8 cellular contexts compared by ENCODE assay signal in the genomic region with DNA sequence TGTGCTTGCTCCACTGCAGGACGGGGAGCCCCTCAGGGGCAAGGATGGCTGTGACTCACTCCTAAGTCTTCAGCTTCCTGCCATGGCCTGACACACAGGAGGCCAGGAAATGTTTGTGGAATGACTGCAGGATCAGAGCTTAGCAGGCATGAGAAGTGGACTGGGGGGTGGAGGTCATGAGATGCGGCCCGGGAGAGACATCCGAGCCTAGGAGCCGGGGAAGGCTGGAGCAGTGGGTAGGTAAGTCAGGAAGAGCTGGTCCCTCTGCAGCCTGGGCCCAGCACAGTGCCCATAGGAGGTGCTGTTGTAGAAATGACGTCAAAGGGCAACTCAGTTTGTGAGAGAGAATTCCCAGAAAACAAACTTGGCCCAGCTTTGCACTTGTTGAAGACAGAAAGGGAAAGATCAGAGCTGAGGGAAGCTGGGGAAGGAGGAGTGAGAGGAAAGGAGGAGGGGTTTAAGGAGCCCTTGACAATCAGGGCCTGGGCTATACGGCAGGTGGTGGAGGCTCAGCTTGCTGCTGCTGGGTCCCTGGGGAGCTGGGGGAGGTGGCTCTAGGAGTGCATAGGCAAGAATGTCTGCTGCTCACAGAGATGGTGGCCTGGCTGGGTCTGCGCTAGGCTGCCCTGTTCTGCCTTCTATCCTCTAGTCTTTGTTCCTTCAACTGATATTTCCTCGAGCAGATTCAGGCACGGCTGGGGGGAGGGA. TPM values are rescaled to one million over a fixed set of nuclear protein-coding genes. Genes with fewer than 3 reads are reported as not detected.
DNase-seq lines count a peak whose midpoint lies in the region; ATAC-seq, FAIRE-seq and TF ChIP-seq lines count a peak whose summit lies in the region.

No MANE protein-coding gene starts in this region.

- peak overlapping the region; percentile 44 for H3K4me2 ChIP-seq in endothelial cell of umbilical vein (ENCODE audit: insufficient read depth, low read length)

- dilution Hi-C loops in endothelial cell of umbilical vein (cut with MboI; ENCODE audit: extremely low pct_ligation_motif_present, low sequenced_read_pairs) = no loop called here

- DNase-seq in AG04449 (ENCODE audit: low read depth, low spot score) = peak; percentile 91
- DNase-seq in NT2/D1 (ENCODE audit: low read depth, low spot score) = peak; percentile 50
- DNase-seq in endothelial cell of umbilical vein (ENCODE audit: low read depth, low spot score) = peak; percentile 97
- DNase-seq in psoas muscle = peak; percentile 61 to 67
- no peak for DNase-seq in ecto neural progenitor cell (ENCODE audit: low spot score)
- DNase-seq in NOMO-1 (lab: John Stamatoyannopoulos, UW; ENCODE audit: unreplicated experiment in 2 of 2) = no peak

- H3K36me3 ChIP-seq in NT2/D1 (ENCODE audit: insufficient read depth, insufficient read length, low read length) = peaks cover 4% of the 10 kb centered on the region
- H3K36me3 ChIP-seq in endothelial cell of umbilical vein (ENCODE audit: control insufficient read depth in 2 of 2, extremely low read depth in 1 of 2, insufficient read depth in 2 of 2, low read length in 2 of 2) = peaks cover 0 to 2% of the 10 kb centered on the region in 2 experiments
- H3K36me3 ChIP-seq in psoas muscle (ENCODE audit: insufficient read depth in 1 of 2, low read depth in 1 of 2) = no peaks in the 10 kb centered on the region

- peak; percentile 40 for ATAC-seq in HG02981 (IDR thresholded peaks at IDR 0.05; ENCODE audit: unreplicated experiment)
- ATAC-seq in psoas muscle = peak in 2 of 4 donors; percentile 60 to 61

- H4K20me1 ChIP-seq in endothelial cell of umbilical vein (replicated peaks; ENCODE audit: control insufficient read depth, extremely low read depth, insufficient read depth, low read length) = no peaks in the 10 kb centered on the region

- TF ChIP-seq CTCF in AG04449 (IDR thresholded peaks at IDR 0.05; ENCODE audit: insufficient read depth, low read length, missing control alignments) = peak; percentile 32
- 0 out of 2 replicates have a peak, but pooled peaks have one; percentile 16 for TF ChIP-seq CTCF in GM12875 (IDR thresholded peaks at IDR 0.05; ENCODE audit: borderline replicate concordance, insufficient read depth, low read depth, low read length)
- peak; percentile 26 to 47 for TF ChIP-seq CTCF in endothelial cell of umbilical vein (IDR thresholded peaks at IDR 0.05; ENCODE audit: extremely low read depth in 1 of 2, insufficient read depth in 1 of 2, low read depth in 1 of 2, low read length in 2 of 2)
- TF ChIP-seq CTCF in psoas muscle (IDR thresholded peaks at IDR 0.05) = no peak

- peak overlapping the region; percentile 10; the same call in 1 of the 2 replicates for H3K4me3 ChIP-seq in AG04449 (ENCODE audit: low read depth, low read length)
- H3K4me3 ChIP-seq in GM12875 (ENCODE audit: low read depth, low read length) = no peak overlapping the region
- H3K4me3 ChIP-seq in NT2/D1 (ENCODE audit: insufficient read length, low read depth) = no peak overlapping the region
- no peak overlapping the region for H3K4me3 ChIP-seq in endothelial cell of umbilical vein (replicated peaks in 1 of 3; ENCODE audit: insufficient read depth in 1 of 3, low read depth in 1 of 3, low read length in 3 of 3)
- no peak overlapping the region for H3K4me3 ChIP-seq in psoas muscle

- H3K9me3 ChIP-seq in NT2/D1 (ENCODE audit: insufficient read depth, low read length) (no peaks in the 10 kb centered on the region), endothelial cell of umbilical vein (replicated peaks; ENCODE audit: control insufficient read depth, insufficient read depth, low read length) (no peaks in the 10 kb centered on the region), psoas muscle (no peaks in the 10 kb centered on the region)

- no peaks in the 10 kb centered on the region for H3K27me3 ChIP-seq in NT2/D1 (ENCODE audit: insufficient read depth, insufficient read length)
- H3K27me3 ChIP-seq in endothelial cell of umbilical vein (ENCODE audit: control insufficient read depth in 2 of 2, insufficient read depth in 2 of 2, low read length in 2 of 2) = no peaks in the 10 kb centered on the region
- H3K27me3 ChIP-seq in psoas muscle (ENCODE audit: insufficient read depth in 3 of 3, low read length in 2 of 3) = peaks cover 0 to 5% (median 2%) of the 10 kb centered on the region in 3 donors

- POLR2A ChIA-PET in AG04449 (lab: Yijun Ruan, JAX) (interaction anchor here (1.0 to 2.1 kb wide), 8 partner anchors 10 to 129 kb away, joined by 3 to 11 read pairs (median 4); a partner anchor contains a TSS), endothelial cell of umbilical vein (lab: Charles Lee) (interaction anchor here (0.6 to 1.4 kb wide), 3 partner anchors 10 to 28 kb away, joined by 3 to 11 read pairs (median 4); no protein-coding TSS in a partner anchor)

- intact Hi-C loops in endothelial cell of umbilical vein (cut with micrococcal nuclease) (loop anchor here (1.0 to 2.0 kb wide), 4 partner anchors 8 to 212 kb away; a partner anchor contains a TSS), psoas muscle (cut with DNase I) (no loop called here)

- TF ChIP-seq POLR2A in endothelial cell of umbilical vein (IDR thresholded peaks at IDR 0.05; ENCODE audit: low read depth, low read length) = peak; percentile 42

- H3K27ac ChIP-seq in endothelial cell of umbilical vein (ENCODE audit: insufficient read depth, low read depth, low read length) = peak overlapping the region; percentile 88
- peak overlapping the region; percentile 50 for H3K27ac ChIP-seq in psoas muscle

- H3K9me1 ChIP-seq in endothelial cell of umbilical vein (replicated peaks; ENCODE audit: control insufficient read depth, extremely low read depth, insufficient read depth, low read length) = no peaks in the 10 kb centered on the region

- 20 to 22% (median 20%) methylated on average over 10 of the region's 10 CpGs for WGBS in psoas muscle, 3 donors

- no peaks in the 10 kb centered on the region for H3K79me2 ChIP-seq in endothelial cell of umbilical vein (ENCODE audit: control insufficient read depth, insufficient read depth, low read length)

- peak overlapping the region; percentile 22 for H2AFZ ChIP-seq in endothelial cell of umbilical vein (ENCODE audit: low read depth, low read length)

- CTCF ChIA-PET in AG04449 (lab: Yijun Ruan, JAX) = interaction anchor here (0.8 to 11.0 kb wide), 14 partner anchors 8 to 168 kb away, joined by 3 to 173 read pairs (median 10); a partner anchor contains a TSS
- CTCF ChIA-PET in endothelial cell of umbilical vein (lab: Charles Lee) = interaction anchor here (0.8 to 4.1 kb wide), 21 partner anchors 9 to 325 kb away, joined by 3 to 31 read pairs (median 4); a partner anchor contains a TSS

- TSS peak; percentile 19 for BruUV-seq in endothelial cell of umbilical vein (replicated peaks; lab: Mats Ljungman, UMichigan)

- H3K4me1 ChIP-seq in NT2/D1 (ENCODE audit: insufficient read depth, insufficient read length) = peaks cover 4% of the 10 kb centered on the region
- H3K4me1 ChIP-seq in endothelial cell of umbilical vein (ENCODE audit: control insufficient read depth, extremely low read depth, insufficient read depth, low read length) = peaks cover 29% of the 10 kb centered on the region
- H3K4me1 ChIP-seq in psoas muscle = no peaks in the 10 kb centered on the region

- H3K9ac ChIP-seq in NT2/D1 (ENCODE audit: insufficient read length, low read depth) (no peak overlapping the region), endothelial cell of umbilical vein (replicated peaks; ENCODE audit: extremely low read depth, insufficient read depth, low read length) (peak overlapping the region; percentile 56)

- FAIRE-seq in endothelial cell of umbilical vein (lab: Jason Lieb, UNC) = peak; percentile 100

TF ChIP-seq in endothelial cell of umbilical vein, 7 proteins besides CTCF, POLR2A, EP300 and RAD21 (continues in another document):
- no peak for TF ChIP-seq GATA2 (IDR thresholded peaks at IDR 0.05; ENCODE audit: insufficient read depth, insufficient read length, low read depth, low read length)
- TF ChIP-seq JUN (IDR thresholded peaks at IDR 0.05; ENCODE audit: borderline replicate concordance, insufficient read depth, insufficient read length, low read depth) = peak; percentile 96
- TF ChIP-seq MYC (IDR thresholded peaks at IDR 0.05; ENCODE audit: low read depth, low read length) = no peak
- peak; percentile 94 for TF ChIP-seq POLR2AphosphoS5 (IDR thresholded peaks at IDR 0.05; ENCODE audit: insufficient read depth, low read depth, low read length)

RNA-seq across cellular contexts. Expression of a gene that starts 18.5 kb away (rescaled TPM):
- 3.2 and 4.0 TPM in 2 replicates for total RNA-seq in endothelial cell of umbilical vein
- polyA plus RNA-seq in endothelial cell of umbilical vein = 3.7 and 4.1 TPM in 2 replicates
- polyA plus RNA-seq in endothelial cell of umbilical vein (2011; cell fraction: cytosol; rRNA removed) = 1.2 and 1.7 TPM in 2 replicates
- polyA plus RNA-seq in endothelial cell of umbilical vein (2011; cell fraction: nucleus; rRNA removed) = 3.4 and 3.7 TPM in 2 replicates
- polyA plus RNA-seq in endothelial cell of umbilical vein (2012) = 2.0 and 2.8 TPM in 2 replicates
- polyA minus RNA-seq in endothelial cell of umbilical vein = 1.2 and 2.5 TPM in 2 replicates
- polyA minus RNA-seq in endothelial cell of umbilical vein (2011; cell fraction: cytosol; rRNA and poly(A)+ RNA removed) = not detected
- polyA minus RNA-seq in endothelial cell of umbilical vein (2011; cell fraction: nucleus; rRNA and poly(A)+ RNA removed) = 0.87 and 4.2 TPM in 2 replicates
- total RNA-seq in psoas muscle = under 1 TPM; 0.30 to 0.86 (median 0.58) TPM
- polyA plus RNA-seq in psoas muscle = under 1 TPM; 0.14 to 0.46 (median 0.26) TPM

RNA-seq across cellular contexts. Expression of a gene that starts 37.8 kb away (rescaled TPM):
- total RNA-seq in endothelial cell of umbilical vein = 14.0 and 15.3 TPM in 2 replicates
- 13.6 and 20.3 TPM in 2 replicates for polyA plus RNA-seq in endothelial cell of umbilical vein
- 6.8 and 7.7 TPM in 2 replicates for polyA plus RNA-seq in endothelial cell of umbilical vein (2011; cell fraction: cytosol; rRNA removed)
- 7.2 and 7.8 TPM in 2 replicates for polyA plus RNA-seq in endothelial cell of umbilical vein (2011; cell fraction: nucleus; rRNA removed)
- polyA plus RNA-seq in endothelial cell of umbilical vein (2012) = 6.9 and 9.4 TPM in 2 replicates
- 19.3 and 21.3 TPM in 2 replicates for polyA minus RNA-seq in endothelial cell of umbilical vein
- polyA minus RNA-seq in endothelial cell of umbilical vein (2011; cell fraction: cytosol; rRNA and poly(A)+ RNA removed) = 15.4 TPM
- polyA minus RNA-seq in endothelial cell of umbilical vein (2011; cell fraction: nucleus; rRNA and poly(A)+ RNA removed) = 9.0 and 10.7 TPM in 2 replicates
- total RNA-seq in psoas muscle = 10 to 100 TPM in 2 of 4 donors, 1 to 10 TPM in 2; 8.7 to 11.2 (median 9.8) TPM
- 1 to 10 TPM; 6.4 to 8.4 (median 6.9) TPM for polyA plus RNA-seq in psoas muscle

RNA-seq across cellular contexts. Expression of a gene that starts 43.8 kb away (rescaled TPM):
- total RNA-seq in endothelial cell of umbilical vein (0.53 and 2.2 TPM in 2 replicates), psoas muscle (under 1 TPM; 0.42 to 0.88 (median 0.54) TPM)
- polyA plus RNA-seq in endothelial cell of umbilical vein (0.80 and 1.0 TPM in 2 replicates), psoas muscle (under 1 TPM; 0.26 to 0.45 (median 0.29) TPM)
- polyA plus RNA-seq in endothelial cell of umbilical vein (2011; cell fraction: cytosol; rRNA removed) = 0.72 and 0.97 TPM in 2 replicates
- polyA plus RNA-seq in endothelial cell of umbilical vein (2011; cell fraction: nucleus; rRNA removed) = 1.8 and 2.9 TPM in 2 replicates
- 0.23 and 0.25 TPM in 2 replicates for polyA plus RNA-seq in endothelial cell of umbilical vein (2012)
- polyA minus RNA-seq in endothelial cell of umbilical vein = 0.49 and 1.3 TPM in 2 replicates
- not detected for polyA minus RNA-seq in endothelial cell of umbilical vein (2011; cell fraction: cytosol; rRNA and poly(A)+ RNA removed)
- polyA minus RNA-seq in endothelial cell of umbilical vein (2011; cell fraction: nucleus; rRNA and poly(A)+ RNA removed) = 0.63 and 1.1 TPM in 2 replicates

Comparison
In these comparisons a context has a peak if more than half of its experiments do, and no peak if none do; other contexts are left out.
1. DNase-seq: peak in AG04449 (single experiment), NT2/D1 (single experiment), endothelial cell of umbilical vein (single experiment) and psoas muscle (2 of 2); none in ecto neural progenitor cell (single experiment) and NOMO-1 (0 of 2).